8 cellular contexts compared by ENCODE assay signal in the genomic region with DNA sequence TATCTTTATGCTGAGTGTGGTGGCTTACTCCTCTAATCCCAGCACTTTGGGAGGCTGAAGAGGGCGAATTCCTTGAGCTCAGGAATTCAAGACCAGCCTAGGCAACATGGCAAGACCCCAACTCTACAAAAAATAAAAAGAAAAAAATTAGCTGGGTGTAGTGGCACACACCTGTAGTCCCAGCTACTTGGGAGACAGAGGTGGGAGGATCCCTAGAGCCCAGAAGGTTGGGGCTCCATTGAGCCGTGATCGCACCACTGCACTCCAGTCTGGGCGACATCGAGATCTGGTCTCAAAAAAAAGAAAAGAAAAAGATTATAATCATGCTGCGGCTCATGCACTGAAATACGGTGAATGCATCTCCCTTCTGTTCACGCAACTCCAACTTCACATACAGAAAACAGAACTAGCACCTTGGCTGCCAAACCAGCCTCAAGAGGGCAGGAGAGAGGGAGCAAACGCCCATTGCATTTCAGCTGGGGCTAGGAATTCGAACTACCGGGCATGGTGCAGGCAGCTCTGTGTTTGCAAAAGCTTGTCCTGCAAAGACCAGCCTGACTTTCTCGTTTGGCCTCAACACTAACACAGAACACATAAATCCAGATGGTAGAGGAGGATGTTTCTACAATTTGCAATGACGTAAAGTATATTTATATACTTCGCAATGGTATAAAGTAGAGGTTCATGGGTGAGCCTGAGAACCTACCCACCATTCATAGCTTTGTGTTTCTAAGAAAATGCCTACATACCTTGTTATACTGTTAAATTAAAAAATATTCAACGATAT. TPM values are rescaled to one million over a fixed set of nuclear protein-coding genes. Genes with fewer than 3 reads are reported as not detected.
DNase-seq lines count a peak whose midpoint lies in the region; ATAC-seq and TF ChIP-seq lines count a peak whose summit lies in the region.

No MANE protein-coding gene starts in this region.

- DNase-seq in EL (peak; percentile 62), MM.1S (peak; percentile 76), T-cell (peak in 33 of 34 experiments; percentile 25 to 69 (median 53)), astrocyte of the spinal cord (ENCODE audit: low read depth, low spot score) (peak; percentile 55), hypothalamus (lab: John Stamatoyannopoulos, UW) (peak in 31 of 51 donors; percentile 19 to 68 (median 43)), smooth muscle cell of the brain vasculature (ENCODE audit: low read depth, low spot score) (peak; percentile 39)

- H3K4me1 Mint-ChIP-seq in T-cell, result peaks cover 4 to 7% (median 5%) of the 10 kb centered on the region in 3 donors

- H3K9me3 ChIP-seq in MM.1S (replicated peaks; ENCODE audit: insufficient read depth, low read length), result no peaks in the 10 kb centered on the region

- no peak overlapping the region for H3K27ac Mint-ChIP-seq in T-cell

- no peaks in the 10 kb centered on the region for H3K79me2 ChIP-seq in MM.1S (ENCODE audit: low read length)

- no peaks in the 10 kb centered on the region for H4K20me1 ChIP-seq in MM.1S (ENCODE audit: insufficient read depth, low read length)

- H3K9me3 Mint-ChIP-seq in T-cell, result no peaks in the 10 kb centered on the region

- CTCF ChIA-PET in T-cell (lab: Charles Lee), result interaction anchor here (0.5 to 1.6 kb wide), 5 partner anchors 109 to 186 kb away, joined by 3 to 8 read pairs (median 3); no protein-coding TSS in a partner anchor

- no peak overlapping the region for H3K27ac ChIP-seq in MM.1S (ENCODE audit: low read length)

- POLR2A ChIA-PET in T-cell (lab: Charles Lee), result interaction anchor here in 1 of 2 donors (0.5 kb wide), 1 partner anchor 10 kb away, joined by 6 read pairs; no protein-coding TSS in a partner anchor

- no peaks in the 10 kb centered on the region for H3K36me3 ChIP-seq in MM.1S (replicated peaks; ENCODE audit: insufficient read depth, low read length)

- no peaks in the 10 kb centered on the region for H3F3A ChIP-seq in MM.1S (ENCODE audit: insufficient read depth, low read length)

- H3K4me1 ChIP-seq in MM.1S (ENCODE audit: low read length), result no peaks in the 10 kb centered on the region

- peaks cover 8% of the 10 kb centered on the region; the same call in 1 of the 2 replicates for H3K27me3 ChIP-seq in MM.1S (replicated peaks; ENCODE audit: insufficient read depth, low read length)

- H3K9ac ChIP-seq in MM.1S (ENCODE audit: low read length), result no peak overlapping the region

- H3K4me3 Mint-ChIP-seq in T-cell, result no peak overlapping the region

- H3K36me3 Mint-ChIP-seq in T-cell, result no peaks in the 10 kb centered on the region

- H3K9me2 ChIP-seq in MM.1S (replicated peaks; ENCODE audit: insufficient read depth, low read length), result no peaks in the 10 kb centered on the region

- in situ Hi-C loops in astrocyte of the spinal cord (cut with HindIII; ENCODE audit: low sequenced_read_pairs), result no loop called here

- TF ChIP-seq CTCF in MM.1S (IDR thresholded peaks at IDR 0.05; ENCODE audit: low read length) (peak; percentile 92), astrocyte of the spinal cord (IDR thresholded peaks at IDR 0.05; ENCODE audit: low read depth, low read length) (peak; percentile 95)

- peaks cover 0 to 9% of the 10 kb centered on the region in 2 donors for H3K27me3 Mint-ChIP-seq in T-cell

- H3K4me3 ChIP-seq in MM.1S (ENCODE audit: low read length) (no peak overlapping the region), astrocyte of the spinal cord (ENCODE audit: low read depth, low read length) (no peak overlapping the region)

- H3K4me2 ChIP-seq in MM.1S (ENCODE audit: low read depth, low read length), result peak overlapping the region; percentile 11; the same call in 1 of the 2 replicates

- H2AFZ ChIP-seq in MM.1S (ENCODE audit: low read length), result no peak overlapping the region

- ATAC-seq in T-cell (replicated peaks in 1 of 4), result peak; percentile 81 to 90 (median 86)
- no peak for ATAC-seq in HG03196 (IDR thresholded peaks at IDR 0.05; ENCODE audit: unreplicated experiment)
- ATAC-seq in GM21423 (IDR thresholded peaks at IDR 0.05; ENCODE audit: unreplicated experiment), result no peak

RNA-seq across cellular contexts. Expression of a gene that starts 6.3 kb away (rescaled TPM):
- 1 to 10 TPM; 1.1 to 4.3 (median 2.7) TPM for total RNA-seq in T-cell

RNA-seq across cellular contexts. Expression of a gene that starts 24.0 kb away (rescaled TPM):
- 1,000 to 10,000 TPM; 3,304 to 3,660 (median 3,479) TPM for total RNA-seq in T-cell

RNA-seq across cellular contexts. Expression of a gene that starts 56.1 kb away (rescaled TPM):
- 10 to 100 TPM; 24.1 to 46.7 (median 44.0) TPM for total RNA-seq in T-cell

Comparison
In these comparisons a context has a peak if more than half of its experiments do, and no peak if none do; other contexts are left out.
1. ATAC-seq: peak in T-cell (4 of 4); none in HG03196 (single experiment) and GM21423 (single experiment).
2. Peak in every context shown above with its lines, with median percentiles within 50 percentile points of each other: DNase-seq.